In the genomic region with DNA sequence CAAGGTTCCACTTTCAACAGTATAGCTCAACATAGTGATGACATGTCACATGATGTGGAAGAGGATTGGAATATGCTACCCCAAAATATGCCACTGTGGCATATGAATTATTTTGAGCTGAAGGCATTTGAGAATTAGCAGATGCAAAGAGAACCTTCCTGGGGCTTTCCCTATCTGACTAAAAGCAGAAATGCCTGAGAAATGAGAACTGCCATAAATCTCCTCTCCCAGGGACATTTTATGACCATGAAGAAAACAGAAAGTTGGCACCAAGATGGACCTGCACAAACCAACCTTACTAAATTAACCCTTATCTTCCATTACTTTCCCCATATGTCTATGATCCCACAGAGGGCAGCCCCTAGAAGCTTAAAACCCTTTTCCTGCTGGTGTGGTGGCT, we compare ENCODE assay signal across 22 cellular contexts. TPM values are rescaled to one million over a fixed set of nuclear protein-coding genes. Genes with fewer than 3 reads are reported as not detected.
DNase-seq lines count a peak whose midpoint lies in the region; ATAC-seq and TF ChIP-seq lines count a peak whose summit lies in the region.
"Had no signal": no experiment of that assay in that cellular context is flagged by ENCODE, and none has a peak within 500 bp of the region (broad histone marks: within the 10 kb centered on the region; RNA-seq: fewer than 3 reads in every experiment).

No MANE protein-coding gene starts in this region.

- H4K20me1 ChIP-seq in PC-3 (ENCODE audit: low read length) (no peaks in the 10 kb centered on the region), smooth muscle cell (ENCODE audit: low read depth) (no peaks in the 10 kb centered on the region)

- BruUV-seq in PC-3 (replicated peaks; lab: Mats Ljungman, UMichigan) = no TSS peak

- H3K27ac ChIP-seq in PC-3 (ENCODE audit: low read length) = peak overlapping the region; percentile 99
- H3K27ac ChIP-seq in esophagus muscularis mucosa (replicated peaks in 1 of 4) = no peak overlapping the region
- H3K27ac ChIP-seq in smooth muscle cell (ENCODE audit: low read depth) = peak overlapping the region; percentile 75
- H3K27ac ChIP-seq in gastrocnemius medialis = no peak overlapping the region
- H3K27ac ChIP-seq: RWPE1, suprapubic skin, uterus had no signal

- POLR2A ChIA-PET in PC-3 (lab: Charles Lee; ENCODE audit: unreplicated experiment) = interaction anchor here (1.0 kb wide), 1 partner anchor 30 kb away, joined by 3 read pairs; no protein-coding TSS in a partner anchor

- H3K9me2 ChIP-seq in PC-3 (replicated peaks; ENCODE audit: low read length) = no peaks in the 10 kb centered on the region

- H3K4me3 ChIP-seq in PC-3 (ENCODE audit: low read length) (peak overlapping the region; percentile 5; the same call in 1 of the 2 replicates), esophagus muscularis mucosa (no peak overlapping the region), smooth muscle cell (no peak overlapping the region), gastrocnemius medialis (no peak overlapping the region)
- H3K4me3 ChIP-seq: suprapubic skin, uterus had no signal

- no peak overlapping the region for H2AFZ ChIP-seq in PC-3 (ENCODE audit: low read length)
- H2AFZ ChIP-seq in smooth muscle cell (ENCODE audit: low read depth) = no peak overlapping the region

- no peaks in the 10 kb centered on the region for H3K9me3 ChIP-seq in PC-3 (ENCODE audit: low read length)
- H3K9me3 ChIP-seq in esophagus muscularis mucosa = no peaks in the 10 kb centered on the region
- H3K9me3 ChIP-seq in smooth muscle cell (replicated peaks; ENCODE audit: low read depth) = no peaks in the 10 kb centered on the region
- H3K9me3 ChIP-seq in gastrocnemius medialis = no peaks in the 10 kb centered on the region
- H3K9me3 ChIP-seq: suprapubic skin, uterus had no signal

- DNase-seq in ELR (ENCODE audit: low read depth) = peak; percentile 53
- DNase-seq in PC-3 = peak; percentile 40
- peak; percentile 17 for DNase-seq in esophagus muscularis mucosa (ENCODE audit: extremely low spot score)
- DNase-seq in smooth muscle cell (lab: John Stamatoyannopoulos, UW; ENCODE audit: unreplicated experiment) = no peak
- DNase-seq in gastrocnemius medialis = no peak
- no peak for DNase-seq in NCI-H526 (lab: John Stamatoyannopoulos, UW)
- DNase-seq: activated CD4-positive, CD25-positive, alpha-beta regulatory T cell; activated CD8-positive, alpha-beta T cell treated with anti-CD3 and anti-CD28 coated beads for 36 hours; activated effector memory CD4-positive, alpha-beta T cell treated with anti-CD3 and anti-CD28 coated beads, Interleukin-2, amount 50 U/mL, for 16 hours; activated T-cell treated with anti-CD3 and anti-CD28 coated beads for 4 hours; CD8-positive, alpha-beta T cell; DMS79; effector memory CD4-positive, alpha-beta T cell; immature natural killer cell; left ventricle myocardium superior; NCI-H1417 treated with DMSO at 0.1 percent for 48 hours; NCI-H526 treated with DMSO at 0.1 percent for 48 hours; T1000; uterus had no signal

- H3K27me3 ChIP-seq in PC-3 (ENCODE audit: low read length) (no peaks in the 10 kb centered on the region), esophagus muscularis mucosa (no peaks in the 10 kb centered on the region), smooth muscle cell (ENCODE audit: low read depth) (no peaks in the 10 kb centered on the region), gastrocnemius medialis (no peaks in the 10 kb centered on the region)
- H3K27me3 ChIP-seq: suprapubic skin, uterus had no signal

- H3K79me2 ChIP-seq in PC-3 (ENCODE audit: low read length) = no peaks in the 10 kb centered on the region
- no peaks in the 10 kb centered on the region for H3K79me2 ChIP-seq in smooth muscle cell (ENCODE audit: low read depth)

- TF ChIP-seq POLR2A in esophagus muscularis mucosa (IDR thresholded peaks at IDR 0.05; ENCODE audit: low read depth) (no peak), gastrocnemius medialis (IDR thresholded peaks at IDR 0.05) (no peak)

- H3K36me3 ChIP-seq in PC-3 (ENCODE audit: low read depth, low read length) (no peaks in the 10 kb centered on the region), esophagus muscularis mucosa (peaks cover 0 to 3% (median 0%) of the 10 kb centered on the region in 4 donors), smooth muscle cell (ENCODE audit: low read depth) (no peaks in the 10 kb centered on the region), gastrocnemius medialis (no peaks in the 10 kb centered on the region)
- H3K36me3 ChIP-seq: suprapubic skin, uterus had no signal

- ATAC-seq in PC-3 = peak; percentile 8; the same call in 1 of the 2 replicates
- ATAC-seq in gastrocnemius medialis = no peak
- ATAC-seq in HG02981 (IDR thresholded peaks at IDR 0.05; ENCODE audit: unreplicated experiment) = no peak
- ATAC-seq: activated CD8-positive, alpha-beta T cell treated with anti-CD3 and anti-CD28 coated beads for 36 hours; CD8-positive, alpha-beta T cell; left ventricle myocardium superior had no signal

- no peak for TF ChIP-seq EP300 in esophagus muscularis mucosa (IDR thresholded peaks at IDR 0.05)

- TF ChIP-seq CTCF in PC-3 (conservative IDR thresholded peaks at IDR 0.05; ENCODE audit: low read depth, low read length) (no peak), esophagus muscularis mucosa (IDR thresholded peaks at IDR 0.05) (no peak), smooth muscle cell (IDR thresholded peaks at IDR 0.05; ENCODE audit: borderline replicate concordance, insufficient read depth, poor library complexity, severe bottlenecking) (no peak), gastrocnemius medialis (IDR thresholded peaks at IDR 0.05 in 4 of 5, conservative IDR thresholded peaks at IDR 0.05 in 1 of 5) (no peak)

- H3K9ac ChIP-seq in PC-3 (ENCODE audit: low read length) (peak overlapping the region; percentile 80), smooth muscle cell (ENCODE audit: low read depth) (peak overlapping the region; percentile 17)

- H3K4me1 ChIP-seq in PC-3 (ENCODE audit: insufficient read depth, low read length) = peaks cover 31% of the 10 kb centered on the region
- H3K4me1 ChIP-seq in esophagus muscularis mucosa = peaks cover 0 to 7% (median 2%) of the 10 kb centered on the region in 4 donors
- no peaks in the 10 kb centered on the region for H3K4me1 ChIP-seq in smooth muscle cell (ENCODE audit: low read depth)
- peaks cover 0 to 4% of the 10 kb centered on the region in 2 donors for H3K4me1 ChIP-seq in gastrocnemius medialis
- H3K4me1 ChIP-seq: uterus had no signal

- in situ Hi-C loops in gastrocnemius medialis (cut with MboI; ENCODE audit: low sequenced_read_pairs in 4 of 4) = no loop called here

- peak overlapping the region; percentile 55 for H3K4me2 ChIP-seq in PC-3 (ENCODE audit: low read length)
- H3K4me2 ChIP-seq in smooth muscle cell = no peak overlapping the region

- H3F3A ChIP-seq in PC-3 (ENCODE audit: low read length, unreplicated experiment) (no peaks in the 10 kb centered on the region), smooth muscle cell (ENCODE audit: low read depth) (no peaks in the 10 kb centered on the region)

- CTCF ChIA-PET in PC-3 (lab: Charles Lee) = interaction anchor here (0.7 kb wide), 1 partner anchor 1265 kb away, joined by 3 read pairs; the partner anchor contains the start of gene CENPU

- intact Hi-C loops in PC-3 (cut with micrococcal nuclease) (no loop called here), esophagus muscularis mucosa (cut with DNase I) (no loop called here), gastrocnemius medialis (cut with DNase I; ENCODE audit: low total_unique reads) (no loop called here)

RNA-seq across cellular contexts. Expression of gene CDKN2AIP, which starts 24.9 kb away (rescaled TPM):
- total RNA-seq in PC-3 (2014; rRNA removed) (21.2 and 31.5 TPM in 2 replicates), esophagus muscularis mucosa (10 to 100 TPM; 19.4 to 21.8 (median 20.5) TPM), smooth muscle cell (27.2 and 32.1 TPM in 2 replicates), gastrocnemius medialis (10 to 100 TPM in 3 of 4 donors, 1 to 10 TPM in 1; 9.2 to 17.3 (median 12.2) TPM)
- polyA plus RNA-seq in smooth muscle cell = 12.4 and 13.0 TPM in 2 replicates

RNA-seq across cellular contexts. Expression of gene ING2, which starts 35.5 kb away (rescaled TPM):
- total RNA-seq in PC-3 (2014; rRNA removed) (12.4 and 17.3 TPM in 2 replicates), esophagus muscularis mucosa (10 to 100 TPM; 26.2 to 42.8 (median 38.6) TPM), smooth muscle cell (16.3 and 19.4 TPM in 2 replicates), gastrocnemius medialis (10 to 100 TPM; 18.9 to 46.2 (median 24.0) TPM)
- polyA plus RNA-seq in smooth muscle cell = 27.4 and 30.1 TPM in 2 replicates

Comparison
In these comparisons a context has a peak if more than half of its experiments do, and no peak if none do; other contexts are left out.
1. DNase-seq: peak in ELR (single experiment), PC-3 (single experiment) and esophagus muscularis mucosa (single experiment); none in smooth muscle cell (single experiment), gastrocnemius medialis (0 of 2) and NCI-H526 (0 of 2).
2. H3K27ac ChIP-seq: peak in PC-3 (single experiment) and smooth muscle cell (single experiment); none in esophagus muscularis mucosa (0 of 4) and gastrocnemius medialis (0 of 4).